12 cellular contexts compared by ENCODE assay signal in genomic region chr9:41105557-41106253, GRCh38. TPM values are rescaled to one million over a fixed set of nuclear protein-coding genes. Genes with fewer than 3 reads are reported as not detected.
"Had no signal": no experiment of that assay in that cellular context is flagged by ENCODE, and none has a peak within 500 bp of the region (broad histone marks: within the 10 kb centered on the region; RNA-seq: fewer than 3 reads in every experiment).

No MANE protein-coding gene starts in this region.

RNA-seq across cellular contexts. Expression of gene FOXD4L6, which starts 22.8 kb away (rescaled TPM):
- total RNA-seq: activated B cell treated with CpG ODN at 0.5 μM for 24 hours; activated CD4-positive, alpha-beta memory T cell treated with anti-CD3 and anti-CD28 coated beads for 36 hours; activated CD4-positive, alpha-beta memory T cell treated with anti-CD3 and anti-CD28 coated beads, Interleukin-2, amount 10 ng/mL, durations not matched to agents 7 days and 5 days; activated CD4-positive, alpha-beta T cell treated with anti-CD3 and anti-CD28 coated beads for 36 hours; activated CD4-positive, alpha-beta T cell treated with anti-CD3 and anti-CD28 coated beads, Interleukin-2, amount 10 ng/mL, durations not matched to agents 7 days and 5 days; activated CD8-positive, alpha-beta memory T cell treated with anti-CD3 and anti-CD28 coated beads for 36 hours; activated CD8-positive, alpha-beta memory T cell treated with anti-CD3 and anti-CD28 coated beads, Interleukin-2, amount 10 ng/mL, durations not matched to agents 7 days and 5 days; activated CD8-positive, alpha-beta T cell treated with anti-CD3 and anti-CD28 coated beads, Interleukin-2, amount 10 ng/mL, durations not matched to agents 7 days and 5 days; T-helper 1 cell treated with Interleukin-12 subunit alpha and Interleukin-12 subunit beta and Interleukin-4 antibody, amounts not matched to agents 30 ng/mL and 1 ng/mL, for 36 hours; T-helper 17 cell; T-helper 2 cell treated with Interferon-gamma antibody and Interleukin-4, amounts not matched to agents 100 ng/mL and 5 ng/mL, for 36 hours; WTC11 had no signal
